In the genomic region with DNA sequence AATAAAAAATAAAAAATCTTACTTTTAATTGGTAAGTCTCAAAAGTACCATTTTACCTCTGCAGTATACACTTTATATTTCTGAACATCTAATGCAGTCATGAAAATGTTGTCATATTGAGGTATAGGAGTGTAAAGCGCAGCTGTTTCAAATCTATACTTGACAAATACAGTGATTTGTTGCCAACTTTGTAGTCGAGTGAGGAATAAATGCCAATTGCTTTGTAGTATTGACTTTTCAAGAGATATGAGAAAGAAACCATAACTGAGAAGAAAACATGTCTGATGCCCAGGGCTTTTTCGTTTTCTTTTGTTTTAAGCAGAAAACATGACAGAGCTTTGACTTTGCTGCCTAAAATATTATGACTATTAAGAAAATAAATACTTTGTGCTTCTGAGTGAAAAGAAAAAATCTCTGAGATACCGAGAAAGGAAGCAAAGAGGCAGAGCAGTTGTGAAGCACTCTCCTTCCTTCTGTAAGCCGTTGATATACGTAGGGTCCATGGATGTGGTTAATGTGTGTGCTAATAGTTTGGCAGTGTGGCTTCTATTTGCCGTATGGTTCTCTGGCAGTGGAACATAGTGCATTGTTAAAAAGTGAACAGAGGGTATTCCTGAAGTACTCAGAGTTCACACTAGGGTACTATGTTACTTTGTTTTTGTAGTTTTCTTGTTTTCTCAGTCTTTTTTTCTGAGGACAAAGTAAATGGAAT, we compare ENCODE assay signal across 17 cellular contexts. TPM values are rescaled to one million over a fixed set of nuclear protein-coding genes. Genes with fewer than 3 reads are reported as not detected.
DNase-seq lines count a peak whose midpoint lies in the region; ATAC-seq, FAIRE-seq and TF ChIP-seq lines count a peak whose summit lies in the region.
"Had no signal": no experiment of that assay in that cellular context is flagged by ENCODE, and none has a peak within 500 bp of the region (broad histone marks: within the 10 kb centered on the region; RNA-seq: fewer than 3 reads in every experiment).

No MANE protein-coding gene starts in this region.

- no peak overlapping the region for H3K4me3 ChIP-seq in K562
- no peak overlapping the region for H3K4me3 ChIP-seq in lower lobe of right lung
- no peak overlapping the region for H3K4me3 ChIP-seq in upper lobe of right lung
- H3K4me3 ChIP-seq: ovary, skin epidermis had no signal

- H3K9me3 ChIP-seq in K562 (replicated peaks; ENCODE audit: control insufficient read depth, insufficient read depth, low read depth, low read length) (no peaks in the 10 kb centered on the region), lower lobe of right lung (no peaks in the 10 kb centered on the region), upper lobe of right lung (no peaks in the 10 kb centered on the region)
- H3K9me3 ChIP-seq: ovary had no signal

- CTCF ChIA-PET in K562 (lab: Yijun Ruan, JAX; ENCODE audit: low intra/inter-chr PET ratio), result no interaction called here

- H3K4me1 ChIP-seq in K562 (replicated peaks in 1 of 2; ENCODE audit: control insufficient read depth in 2 of 2, insufficient read depth in 2 of 2, low read length in 2 of 2) (0 out of 5 replicates have a peak, but pooled peaks cover 0 to 2% of the 10 kb centered on the region in 2 experiments), lower lobe of right lung (peaks cover 9% of the 10 kb centered on the region), upper lobe of right lung (peaks cover 6% of the 10 kb centered on the region)

- TF ChIP-seq POLR2A in K562 (conservative IDR thresholded peaks at IDR 0.05), result no peak

- H3K9me3 Mint-ChIP-seq in stimulated activated naive CD8-positive, alpha-beta T cell treated with anti-CD3 and anti-CD28 coated beads, Interleukin-15, amount 100 ng/mL, for 72 hours, result no peaks in the 10 kb centered on the region
- H3K9me3 Mint-ChIP-seq: activated naive CD8-positive, alpha-beta T cell treated with anti-CD3 and anti-CD28 coated beads, Interleukin-2, amount 10 ng/mL, durations not matched to agents 7 days and 5 days had no signal

- no peaks in the 10 kb centered on the region for H4K20me1 ChIP-seq in K562 (replicated peaks; ENCODE audit: control insufficient read depth, insufficient read depth, low read length)

- in situ Hi-C loops in K562 (cut with MboI), result no loop called here

- TF ChIP-seq EP300 in K562 (IDR thresholded peaks at IDR 0.05; ENCODE audit: low read length), result no peak

- H3K4me2 ChIP-seq in K562 (ENCODE audit: insufficient read depth, low read length), result no peak overlapping the region

- H2AFZ ChIP-seq in K562 (ENCODE audit: low read depth, low read length), result no peak overlapping the region

- DNase-seq in stimulated activated naive CD8-positive, alpha-beta T cell treated with anti-CD3 and anti-CD28 coated beads, Interleukin-15, amount 100 ng/mL, for 72 hours, result no peak
- no peak for DNase-seq in stimulated activated naive CD8-positive, alpha-beta T cell treated with anti-CD3 and anti-CD28 coated beads, Interleukin-15, Interleukin-2, amounts not matched to agents 100 U/mL and 50 U/mL, for 24 hours
- no peak for DNase-seq in K562 (ENCODE audit: extremely low read depth in 1 of 4, low spot score in 3 of 4)
- DNase-seq in lower lobe of right lung, result no peak
- no peak for DNase-seq in upper lobe of right lung
- DNase-seq in urothelium cell line (ENCODE audit: low spot score), result no peak
- no peak for DNase-seq in NCI-H2081 (lab: John Stamatoyannopoulos, UW)
- DNase-seq: activated CD4-positive, alpha-beta T cell treated with anti-CD3 and anti-CD28 coated beads, Interleukin-2, amount 50 U/mL, for 1 hour; activated naive CD8-positive, alpha-beta T cell treated with anti-CD3 and anti-CD28 coated beads, Interleukin-2, amount 10 ng/mL, durations not matched to agents 7 days and 5 days; caudate nucleus; COR-L47; hypothalamus; MM.1S; ovary; stimulated activated CD4-positive, alpha-beta T cell treated with anti-CD3 and anti-CD28 coated beads, Interleukin-4, amount 100 ng/mL, for 1 hour had no signal

- H3K27ac ChIP-seq in K562 (ENCODE audit: extremely low read depth, low read depth, low read length) (no peak overlapping the region), lower lobe of right lung (no peak overlapping the region), upper lobe of right lung (no peak overlapping the region)
- H3K27ac ChIP-seq: ovary, skin epidermis had no signal

- no peaks in the 10 kb centered on the region for H3K9me1 ChIP-seq in K562 (ENCODE audit: control insufficient read depth, insufficient read depth, low read length)

- H3K27ac Mint-ChIP-seq in stimulated activated naive CD8-positive, alpha-beta T cell treated with anti-CD3 and anti-CD28 coated beads, Interleukin-15, amount 100 ng/mL, for 72 hours, result peak overlapping the region in 1 of 2 donors; percentile 37
- H3K27ac Mint-ChIP-seq: activated naive CD8-positive, alpha-beta T cell treated with anti-CD3 and anti-CD28 coated beads, Interleukin-2, amount 10 ng/mL, durations not matched to agents 7 days and 5 days had no signal

- intact Hi-C loops in K562 (cut with micrococcal nuclease) (no loop called here), lower lobe of right lung (cut with DNase I) (no loop called here), upper lobe of right lung (cut with DNase I) (no loop called here)

- TF ChIP-seq RAD21 in K562 (CRISPR knock-in tag; conservative IDR thresholded peaks at IDR 0.05 in 1 of 2, IDR thresholded peaks at IDR 0.05 in 1 of 2), result no peak

- ATAC-seq in stimulated activated naive CD8-positive, alpha-beta T cell treated with anti-CD3 and anti-CD28 coated beads, Interleukin-15, amount 100 ng/mL, for 72 hours, result peak; percentile 45
- no peak for ATAC-seq in stimulated activated naive CD8-positive, alpha-beta T cell treated with anti-CD3 and anti-CD28 coated beads, Interleukin-15, Interleukin-2, amounts not matched to agents 100 U/mL and 50 U/mL, for 24 hours
- ATAC-seq in K562 (peak; percentile 44; the same call in 2 of the 3 replicates), lower lobe of right lung (peak; percentile 55 to 64), upper lobe of right lung (peak; percentile 65), GM18907 (IDR thresholded peaks at IDR 0.05; ENCODE audit: unreplicated experiment) (no peak)

- peaks cover 10% of the 10 kb centered on the region; the same call in 2 of the 3 replicates for H3K36me3 ChIP-seq in K562 (ENCODE audit: control insufficient read depth, insufficient read depth, low read length)
- H3K36me3 ChIP-seq in lower lobe of right lung, result no peaks in the 10 kb centered on the region
- H3K36me3 ChIP-seq in upper lobe of right lung, result no peaks in the 10 kb centered on the region
- H3K36me3 ChIP-seq: ovary had no signal

- TF ChIP-seq CTCF in K562 (IDR thresholded peaks at IDR 0.05 in 2 of 3, conservative IDR thresholded peaks at IDR 0.05 in 1 of 3; ENCODE audit: insufficient read depth in 2 of 3, low read depth in 1 of 3, low read length in 3 of 3) (no peak), lower lobe of right lung (IDR thresholded peaks at IDR 0.05) (no peak), upper lobe of right lung (IDR thresholded peaks at IDR 0.05) (no peak)

- H3K9ac ChIP-seq in K562 (ENCODE audit: insufficient read depth in 1 of 2, low read depth in 2 of 2, low read length in 2 of 2), result no peak overlapping the region

- no peaks in the 10 kb centered on the region for H3K27me3 ChIP-seq in K562 (ENCODE audit: control insufficient read depth in 2 of 2, insufficient read depth in 2 of 2, low read length in 2 of 2)
- H3K27me3 ChIP-seq in lower lobe of right lung (ENCODE audit: low read depth), result no peaks in the 10 kb centered on the region
- no peaks in the 10 kb centered on the region for H3K27me3 ChIP-seq in upper lobe of right lung
- H3K27me3 ChIP-seq: ovary had no signal

- BruUV-seq in K562 (replicated peaks; lab: Mats Ljungman, UMichigan), result no TSS peak

- no peaks in the 10 kb centered on the region for H3K27me3 Mint-ChIP-seq in stimulated activated naive CD8-positive, alpha-beta T cell treated with anti-CD3 and anti-CD28 coated beads, Interleukin-15, amount 100 ng/mL, for 72 hours
- H3K27me3 Mint-ChIP-seq: activated naive CD8-positive, alpha-beta T cell treated with anti-CD3 and anti-CD28 coated beads, Interleukin-2, amount 10 ng/mL, durations not matched to agents 7 days and 5 days had no signal

- peaks cover 47% of the 10 kb centered on the region for H3K79me2 ChIP-seq in K562 (ENCODE audit: control insufficient read depth, insufficient read depth, low read length)

- no peak for FAIRE-seq in K562 (lab: Jason Lieb, UNC)
- FAIRE-seq in urothelium cell line (lab: Jason Lieb, UNC), result no peak

- POLR2A ChIA-PET in K562 (lab: Yijun Ruan, JAX), result interaction anchor here (1.2 kb wide), 1 partner anchor 37 kb away, joined by 3 read pairs; no protein-coding TSS in a partner anchor

- peaks cover 46% of the 10 kb centered on the region for H3K4me1 Mint-ChIP-seq in stimulated activated naive CD8-positive, alpha-beta T cell treated with anti-CD3 and anti-CD28 coated beads, Interleukin-15, amount 100 ng/mL, for 72 hours

- no peak overlapping the region for H3K4me3 Mint-ChIP-seq in stimulated activated naive CD8-positive, alpha-beta T cell treated with anti-CD3 and anti-CD28 coated beads, Interleukin-15, amount 100 ng/mL, for 72 hours
- H3K4me3 Mint-ChIP-seq: activated naive CD8-positive, alpha-beta T cell treated with anti-CD3 and anti-CD28 coated beads, Interleukin-2, amount 10 ng/mL, durations not matched to agents 7 days and 5 days had no signal

- WGBS in K562 (ENCODE audit: insufficient coverage, low coverage, missing lambda C conversion rate), result 69% methylated on average over 7 of the region's 7 CpGs

RNA-seq across cellular contexts. Expression of a gene that starts 38.2 kb away (rescaled TPM):
- 75.7 and 129 TPM in 2 replicates for total RNA-seq in K562 (2011; cell fraction: chromatin; rRNA removed; ENCODE audit: low replicate concordance)
- total RNA-seq in K562 (2011; cell fraction: nucleolus; rRNA removed), result 28.3 and 31.5 TPM in 2 replicates
- 48.5 and 80.2 TPM in 2 replicates for total RNA-seq in K562 (2011; cell fraction: nucleoplasm; rRNA removed)
- total RNA-seq in K562 (2014; rRNA removed), result 31.0 and 33.4 TPM in 2 replicates
- 39.7 and 53.2 TPM in 2 replicates for total RNA-seq in K562 (2014; rRNA removed; fragmentation: Illumina TruSeq; extraction: Trizol)
- 27.0 and 30.1 TPM in 2 replicates for total RNA-seq in K562 (2015; rRNA removed; fragmentation: Illumina TruSeq; extraction: Trizol)
- total RNA-seq in K562 (2021), result 51.7 and 66.2 TPM in 2 replicates
- polyA plus RNA-seq in K562 (2011; rRNA removed), result 37.0 and 39.6 TPM in 2 replicates
- polyA plus RNA-seq in K562 (2011; cell fraction: cytosol; rRNA removed), result 17.0 and 22.4 TPM in 2 replicates
- 37.9 and 38.1 TPM in 2 replicates for polyA plus RNA-seq in K562 (2011; cell fraction: nucleus; rRNA removed)
- polyA plus RNA-seq in K562 (2012), result 26.3 and 34.7 TPM in 2 replicates
- 28.4 and 31.2 TPM in 2 replicates for polyA plus RNA-seq in K562 (2014; fragmentation: Illumina TruSeq; extraction: Trizol)
- 1 to 10 TPM; 6.4 to 8.7 TPM for polyA plus RNA-seq in K562 (2014; fragmentation: Nextera tagmentation; extraction: Ambion mirVana)
- polyA plus RNA-seq in K562 (2014; rRNA removed), result 19.2 and 19.3 TPM in 2 replicates
- polyA minus RNA-seq in K562 (2011; rRNA and poly(A)+ RNA removed), result 39.1 and 60.7 TPM in 2 replicates
- polyA minus RNA-seq in K562 (2011; cell fraction: cytosol; rRNA and poly(A)+ RNA removed), result 17.6 and 29.5 TPM in 2 replicates
- polyA minus RNA-seq in K562 (2011; cell fraction: nucleus; rRNA and poly(A)+ RNA removed), result 19.1 and 32.4 TPM in 2 replicates
- 37.8 TPM for total RNA-seq in lower lobe of right lung
- total RNA-seq in upper lobe of right lung, result 31.3 TPM

RNA-seq across cellular contexts. Expression of a gene that starts 43.3 kb away (rescaled TPM):
- 16.0 and 52.2 TPM in 2 replicates for total RNA-seq in K562 (2011; cell fraction: chromatin; rRNA removed; ENCODE audit: low replicate concordance)
- 18.8 and 22.8 TPM in 2 replicates for total RNA-seq in K562 (2011; cell fraction: nucleolus; rRNA removed)
- total RNA-seq in K562 (2011; cell fraction: nucleoplasm; rRNA removed), result 52.5 and 85.3 TPM in 2 replicates
- total RNA-seq in K562 (2014; rRNA removed) (36.3 and 45.8 TPM in 2 replicates), K562 (2014; rRNA removed; fragmentation: Illumina TruSeq; extraction: Trizol) (232 and 260 TPM in 2 replicates), K562 (2015; rRNA removed; fragmentation: Illumina TruSeq; extraction: Trizol) (92.9 and 111 TPM in 2 replicates), K562 (2021) (124 and 142 TPM in 2 replicates), lower lobe of right lung (27.1 TPM), upper lobe of right lung (29.1 TPM)
- polyA plus RNA-seq in K562 (2011; rRNA removed) (79.9 and 153 TPM in 2 replicates), K562 (2014; fragmentation: Illumina TruSeq; extraction: Trizol) (202 and 243 TPM in 2 replicates), K562 (2014; fragmentation: Nextera tagmentation; extraction: Ambion mirVana) (100 to 1,000 TPM; 513 to 620 TPM), K562 (2014; rRNA removed) (165 and 186 TPM in 2 replicates)
- 7.1 and 54.4 TPM in 2 replicates for polyA plus RNA-seq in K562 (2011; cell fraction: cytosol; rRNA removed)
- 25.4 and 34.2 TPM in 2 replicates for polyA plus RNA-seq in K562 (2011; cell fraction: nucleus; rRNA removed)
- 136 and 164 TPM in 2 replicates for polyA plus RNA-seq in K562 (2012)
- 45.4 and 47.6 TPM in 2 replicates for polyA minus RNA-seq in K562 (2011; rRNA and poly(A)+ RNA removed)
- 11.6 and 15.8 TPM in 2 replicates for polyA minus RNA-seq in K562 (2011; cell fraction: cytosol; rRNA and poly(A)+ RNA removed)
- 24.8 and 33.9 TPM in 2 replicates for polyA minus RNA-seq in K562 (2011; cell fraction: nucleus; rRNA and poly(A)+ RNA removed)

Comparison
In these comparisons a context has a peak if more than half of its experiments do, and no peak if none do; other contexts are left out.
1. ATAC-seq: peak in stimulated activated naive CD8-positive, alpha-beta T cell treated with anti-CD3 and anti-CD28 coated beads, Interleukin-15, amount 100 ng/mL, for 72 hours (single experiment), K562 (single experiment), lower lobe of right lung (2 of 2) and upper lobe of right lung (single experiment); none in stimulated activated naive CD8-positive, alpha-beta T cell treated with anti-CD3 and anti-CD28 coated beads, Interleukin-15, Interleukin-2, amounts not matched to agents 100 U/mL and 50 U/mL, for 24 hours (single experiment) and GM18907 (single experiment).